In the genomic region with DNA sequence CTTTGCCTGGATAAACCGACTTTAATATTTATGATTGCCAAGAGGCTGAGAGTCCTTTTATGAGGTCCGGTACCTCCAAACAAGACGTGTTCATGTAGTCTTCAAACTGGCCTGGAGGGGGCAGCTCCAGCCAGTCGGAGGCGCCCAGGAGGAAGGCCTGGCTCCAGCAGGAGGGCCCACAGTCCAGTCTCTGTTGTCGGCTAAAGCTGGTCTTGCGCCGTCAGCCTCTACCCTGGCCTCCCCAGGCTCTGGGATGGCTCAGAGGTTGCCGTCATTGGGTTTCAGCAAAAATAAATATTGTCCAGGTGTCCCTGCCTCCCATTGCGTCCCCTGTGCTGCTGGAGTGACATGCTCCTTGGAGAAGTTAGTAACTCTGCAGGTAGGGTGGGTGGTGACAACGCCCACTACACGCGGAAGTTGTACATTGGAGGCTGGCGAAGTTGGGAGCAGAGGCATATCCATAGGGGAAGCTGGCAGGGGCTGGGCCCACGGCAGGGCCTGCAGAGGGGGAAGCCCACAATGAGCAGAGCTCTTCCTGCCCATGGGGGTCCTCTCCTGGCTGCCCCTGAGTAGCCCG, we compare ENCODE assay signal across 8 cellular contexts. TPM values are rescaled to one million over a fixed set of nuclear protein-coding genes. Genes with fewer than 3 reads are reported as not detected.
DNase-seq lines count a peak whose midpoint lies in the region; ATAC-seq, FAIRE-seq and TF ChIP-seq lines count a peak whose summit lies in the region.

No MANE protein-coding gene starts in this region.

- WGBS in A549 (ENCODE audit: missing lambda C conversion rate) = 44% methylated on average over 8 of the region's 16 CpGs

- peak; percentile 63 to 67 for TF ChIP-seq RAD21 in A549 (conservative IDR thresholded peaks at IDR 0.05 in 1 of 2, IDR thresholded peaks at IDR 0.05 in 1 of 2)

- POLR2A ChIA-PET in A549 (lab: Yijun Ruan, JAX) = interaction anchor here (1.0 to 1.8 kb wide), 2 partner anchors 35 to 252 kb away, joined by 3 to 5 read pairs; partner anchors contain the start of genes ESS2 and HIRA
- POLR2A ChIA-PET in GM10248 (lab: Yijun Ruan, JAX) = interaction anchor here (1.6 kb wide), 1 partner anchor 252 kb away, joined by 4 read pairs; the partner anchor contains the start of gene HIRA

- H3K9me3 Mint-ChIP-seq in nephron = no peaks in the 10 kb centered on the region

- H3K4me1 Mint-ChIP-seq in nephron = peaks cover 14% of the 10 kb centered on the region

- no peaks in the 10 kb centered on the region for H3K27me3 Mint-ChIP-seq in nephron (ENCODE audit: low read depth)

- TF ChIP-seq POLR2A in A549 (IDR thresholded peaks at IDR 0.05; ENCODE audit: low read length) = no peak

- peak overlapping the region; percentile 80 for H3K4me2 ChIP-seq in A549

- DNase-seq in A549 (ENCODE audit: low read depth in 1 of 2, low spot score in 1 of 2) = peak; percentile 55 to 84
- DNase-seq in GM10248 (ENCODE audit: extremely low spot score) = peak; percentile 84
- peak; percentile 58 for DNase-seq in NCI-H526 treated with DMSO at 0.1 percent for 48 hours (lab: John Stamatoyannopoulos, UW)
- DNase-seq in activated effector memory CD4-positive, alpha-beta T cell treated with anti-CD3 and anti-CD28 coated beads, Interleukin-2, amount 50 U/mL, for 16 hours = peak; percentile 80
- DNase-seq in foreskin fibroblast = peak; percentile 84 to 94

- no peaks in the 10 kb centered on the region for H3K9me3 ChIP-seq in A549

- ATAC-seq in A549 (peak; percentile 69 to 84), HG03342 (IDR thresholded peaks at IDR 0.05; ENCODE audit: unreplicated experiment) (peak; percentile 33), GM19467 (IDR thresholded peaks at IDR 0.05; ENCODE audit: unreplicated experiment) (no peak)

- peak overlapping the region; percentile 84 to 96 (median 91) for H3K4me3 Mint-ChIP-seq in nephron

- H3K4me1 ChIP-seq in A549 = peaks cover 28% of the 10 kb centered on the region

- H3K36me3 Mint-ChIP-seq in nephron (ENCODE audit: low read depth) = no peaks in the 10 kb centered on the region

- peak overlapping the region; percentile 80 for H3K4me3 ChIP-seq in A549
- peak overlapping the region; percentile 58 to 64 for H3K4me3 ChIP-seq in foreskin fibroblast (ENCODE audit: low read depth in 1 of 2, low read length in 2 of 2)

- CTCF ChIA-PET in A549 (lab: Yijun Ruan, JAX) (interaction anchor here (0.8 to 2.4 kb wide), 13 partner anchors 13 to 451 kb away, joined by 3 to 24 read pairs (median 4); partner anchors contain the start of genes HIRA and MRPL40), GM10248 (lab: Yijun Ruan, JAX) (interaction anchor here (0.7 to 3.2 kb wide), 26 partner anchors 10 to 452 kb away, joined by 3 to 37 read pairs (median 4); partner anchors contain the start of genes C22orf39, CLTCL1 and ESS2)

- no peak for FAIRE-seq in A549 (lab: Jason Lieb, UNC)

- TF ChIP-seq EP300 in A549 (IDR thresholded peaks at IDR 0.05) = no peak

- H3K27ac ChIP-seq in A549 = peak overlapping the region; percentile 93 to 98

- peak; percentile 50 for TF ChIP-seq CTCF in A549 (IDR thresholded peaks at IDR 0.05)
- TF ChIP-seq CTCF in GM10248 (IDR thresholded peaks at IDR 0.05; ENCODE audit: control extremely low read depth, extremely low read depth, low read depth, missing control alignments) = peak; percentile 65
- TF ChIP-seq CTCF in foreskin fibroblast (IDR thresholded peaks at IDR 0.05; ENCODE audit: low read depth, low read length) = peak; percentile 62
- peak; percentile 69 to 82 (median 70) for TF ChIP-seq CTCF in nephron (IDR thresholded peaks at IDR 0.05; ENCODE audit: unreplicated experiment in 3 of 3)

- peak overlapping the region; percentile 89 to 98 (median 95) for H3K27ac Mint-ChIP-seq in nephron

TF ChIP-seq in A549, 52 proteins besides CTCF, POLR2A, EP300 and RAD21:
- peak; percentile 52 for TF ChIP-seq SMC3 (IDR thresholded peaks at IDR 0.05)
- TF ChIP-seq, protein P1, sequence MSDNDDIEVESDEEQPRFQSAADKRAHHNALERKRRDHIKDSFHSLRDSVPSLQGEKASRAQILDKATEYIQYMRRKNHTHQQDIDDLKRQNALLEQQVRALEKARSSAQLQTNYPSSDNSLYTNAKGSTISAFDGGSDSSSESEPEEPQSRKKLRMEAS (IDR thresholded peaks at IDR 0.05) = no peak
- TF ChIP-seq FOSB (CRISPR knock-in tag; IDR thresholded peaks at IDR 0.05) = no peak
TF ChIP-seq in A549: peak in this region for 1.

RNA-seq across cellular contexts. Expression of gene SLC25A1, which starts 1.0 kb away (rescaled TPM):
- polyA plus RNA-seq in A549 (2011; rRNA removed) (11.4 and 14.9 TPM in 2 replicates), A549 (2017; fragmentation: RNase III; extraction: RNeasy Plus Mini Kit Qiagen cat#74134 plus additional on column Dnase treatment) (48.3 to 61.7 TPM (median 60.1 TPM) in 3 replicates)
- 36.9 and 49.9 TPM in 2 replicates for polyA plus RNA-seq in A549 (2012; cell fraction: cytosol; rRNA removed)
- 75.2 and 76.2 TPM in 2 replicates for polyA plus RNA-seq in A549 (2012; cell fraction: nucleus; rRNA removed)
- 20.9 and 21.0 TPM in 2 replicates for polyA minus RNA-seq in A549 (2011; rRNA and poly(A)+ RNA removed)

RNA-seq across cellular contexts. Expression of gene GSC2, which starts 29.5 kb away (rescaled TPM):
- polyA plus RNA-seq in A549 (2011; rRNA removed) (not detected in 2 replicates), A549 (2017; fragmentation: RNase III; extraction: RNeasy Plus Mini Kit Qiagen cat#74134 plus additional on column Dnase treatment) (not detected in 3 replicates)
- polyA plus RNA-seq in A549 (2012; cell fraction: cytosol; rRNA removed) = not detected in 2 replicates
- not detected in 2 replicates for polyA plus RNA-seq in A549 (2012; cell fraction: nucleus; rRNA removed)
- not detected in 2 replicates for polyA minus RNA-seq in A549 (2011; rRNA and poly(A)+ RNA removed)

RNA-seq across cellular contexts. Expression of gene ESS2, which starts 35.1 kb away (rescaled TPM):
- 4.7 and 5.2 TPM in 2 replicates for polyA plus RNA-seq in A549 (2011; rRNA removed)
- polyA plus RNA-seq in A549 (2012; cell fraction: cytosol; rRNA removed) = 9.6 and 10.5 TPM in 2 replicates
- 17.8 and 19.1 TPM in 2 replicates for polyA plus RNA-seq in A549 (2012; cell fraction: nucleus; rRNA removed)
- 9.0 to 10.0 TPM (median 9.4 TPM) in 3 replicates for polyA plus RNA-seq in A549 (2017; fragmentation: RNase III; extraction: RNeasy Plus Mini Kit Qiagen cat#74134 plus additional on column Dnase treatment)
- 3.3 and 3.4 TPM in 2 replicates for polyA minus RNA-seq in A549 (2011; rRNA and poly(A)+ RNA removed)

RNA-seq across cellular contexts. Expression of gene TSSK2, which starts 48.5 kb away (rescaled TPM):
- polyA plus RNA-seq in A549 (2011; rRNA removed) = not detected in 2 replicates
- polyA plus RNA-seq in A549 (2012; cell fraction: cytosol; rRNA removed) = not detected in 2 replicates
- polyA plus RNA-seq in A549 (2012; cell fraction: nucleus; rRNA removed) = not detected in 2 replicates
- polyA plus RNA-seq in A549 (2017; fragmentation: RNase III; extraction: RNeasy Plus Mini Kit Qiagen cat#74134 plus additional on column Dnase treatment) = not detected in 3 replicates
- not detected in 2 replicates for polyA minus RNA-seq in A549 (2011; rRNA and poly(A)+ RNA removed)

RNA-seq across cellular contexts. Expression of gene DGCR2, which starts 57.3 kb away (rescaled TPM):
- polyA plus RNA-seq in A549 (2011; rRNA removed) (10.6 and 12.9 TPM in 2 replicates), A549 (2017; fragmentation: RNase III; extraction: RNeasy Plus Mini Kit Qiagen cat#74134 plus additional on column Dnase treatment) (17.7 to 17.9 TPM (median 17.8 TPM) in 3 replicates)
- polyA plus RNA-seq in A549 (2012; cell fraction: cytosol; rRNA removed) = 11.2 and 14.9 TPM in 2 replicates
- polyA plus RNA-seq in A549 (2012; cell fraction: nucleus; rRNA removed) = 31.8 and 37.2 TPM in 2 replicates
- polyA minus RNA-seq in A549 (2011; rRNA and poly(A)+ RNA removed) = 17.8 and 19.4 TPM in 2 replicates
